Comparison of ENCODE assay signal across 8 cellular contexts in genomic region chrX:1246816-1247215, GRCh38. TPM values are rescaled to one million over a fixed set of nuclear protein-coding genes. Genes with fewer than 3 reads are reported as not detected.
DNase-seq lines count a peak whose midpoint lies in the region; ATAC-seq and TF ChIP-seq lines count a peak whose summit lies in the region.

No MANE protein-coding gene starts in this region.

- no peak overlapping the region for H3K18ac ChIP-seq in IMR-90 (ENCODE audit: low read depth, low read length)

- 63% methylated on average over 1 of the region's 18 CpGs; no CpG with 5 or more reads in 1 of the 2 experiments for WGBS in IMR-90 (ENCODE audit: extremely low coverage in 2 of 2, insufficient read length in 1 of 2), 2 experiments
- WGBS in adrenal gland, 4 donors, result 8 to 17% (median 15%) methylated on average over 14 to 18 of the region's 18 CpGs
- 13% methylated on average over 18 of the region's 18 CpGs for WGBS in hepatocyte (ENCODE audit: low lambda C conversion rate, missing lambda C conversion rate)

- no peak overlapping the region for H2AK9ac ChIP-seq in IMR-90 (replicated peaks; ENCODE audit: low read depth, low read length, poor library complexity)

- H4K91ac ChIP-seq in IMR-90 (ENCODE audit: insufficient read depth, low read depth, low read length), result no peak overlapping the region

- H3K9me1 ChIP-seq in IMR-90 (ENCODE audit: insufficient read depth, low read length), result no peaks in the 10 kb centered on the region

- dilution Hi-C loops in IMR-90 (cut with HindIII; ENCODE audit: low sequenced_read_pairs, unreplicated experiment), result no loop called here

- POLR2A ChIA-PET in IMR-90 (lab: Charles Lee; ENCODE audit: unreplicated experiment), result no interaction called here

- H3K4me2 ChIP-seq in IMR-90 (ENCODE audit: low read depth, low read length) (no peak overlapping the region), hepatocyte (no peak overlapping the region)

- H3K27ac ChIP-seq in IMR-90 (ENCODE audit: insufficient read depth, low read length) (no peak overlapping the region), adrenal gland (no peak overlapping the region), hepatocyte (no peak overlapping the region)

- H2AFZ ChIP-seq in IMR-90 (replicated peaks; ENCODE audit: low read length, poor library complexity) (no peak overlapping the region), hepatocyte (no peak overlapping the region)

- ATAC-seq in IMR-90 (ENCODE audit: low read depth), result peak; percentile 85
- ATAC-seq in HG02981 (IDR thresholded peaks at IDR 0.05; ENCODE audit: unreplicated experiment), result no peak

- no peaks in the 10 kb centered on the region for H3K9me2 ChIP-seq in hepatocyte (replicated peaks; ENCODE audit: insufficient read depth)

- H3K27me3 ChIP-seq in IMR-90 (ENCODE audit: control insufficient read depth, insufficient read depth, low read length) (no peaks in the 10 kb centered on the region), adrenal gland (peaks cover 7% of the 10 kb centered on the region), hepatocyte (peaks cover 3% of the 10 kb centered on the region)

- no peak overlapping the region for H3K23ac ChIP-seq in IMR-90 (ENCODE audit: low read depth, low read length)

- TF ChIP-seq CTCF in IMR-90 (conservative IDR thresholded peaks at IDR 0.05; ENCODE audit: low read depth, low read length) (peak; percentile 45), adrenal gland (IDR thresholded peaks at IDR 0.05) (peak; percentile 58 to 87 (median 72)), hepatocyte (IDR thresholded peaks at IDR 0.05; ENCODE audit: poor library complexity) (peak; percentile 88)

- TF ChIP-seq RAD21 in IMR-90 (IDR thresholded peaks at IDR 0.05; ENCODE audit: low read length), result peak; percentile 25; the same call in 1 of the 2 replicates

- CTCF ChIA-PET in IMR-90 (lab: Yijun Ruan, JAX), result no interaction called here

- H3K14ac ChIP-seq in IMR-90 (replicated peaks; ENCODE audit: low read depth, low read length), result no peak overlapping the region

- H4K20me1 ChIP-seq in IMR-90 (ENCODE audit: insufficient read depth, low read length) (no peaks in the 10 kb centered on the region), hepatocyte (ENCODE audit: insufficient read depth, poor library complexity, severe bottlenecking) (no peaks in the 10 kb centered on the region)

- H2BK120ac ChIP-seq in IMR-90 (ENCODE audit: low read depth, low read length), result no peak overlapping the region

- H3K56ac ChIP-seq in IMR-90 (ENCODE audit: extremely low read depth, insufficient read depth, low read length), result no peak overlapping the region

- H3K4me3 ChIP-seq in IMR-90 (ENCODE audit: insufficient read depth, low read depth, low read length) (no peak overlapping the region), adrenal gland (no peak overlapping the region), hepatocyte (no peak overlapping the region)

- DNase-seq in NCI-H748 (lab: John Stamatoyannopoulos, UW; ENCODE audit: unreplicated experiment) (peak; percentile 42), NCI-H748 treated with DMSO at 0.1 percent for 48 hours (lab: John Stamatoyannopoulos, UW) (no peak), IMR-90 (no peak), T-helper 9 cell (peak; percentile 64), adrenal gland (peak; percentile 42 to 84 (median 62)), hepatocyte (ENCODE audit: low spot score) (peak; percentile 67)
- peak; percentile 77 to 82 for DNase-seq in stimulated activated CD4-positive, alpha-beta T cell treated with anti-CD3 and anti-CD28 coated beads, Interleukin-15, amount 100 ng/mL, for 1 hour (ENCODE audit: low read depth in 1 of 2, low spot score in 1 of 2)

- intact Hi-C loops in IMR-90 (cut with micrococcal nuclease) (loop anchor here (5.0 kb wide), 1 partner anchor 135 kb away; no protein-coding TSS in a partner anchor), adrenal gland (cut with DNase I) (no loop called here)

- H3K36me3 ChIP-seq in IMR-90 (ENCODE audit: control insufficient read depth, insufficient read depth, low read length) (no peaks in the 10 kb centered on the region), adrenal gland (replicated peaks in 1 of 2) (no peaks in the 10 kb centered on the region), hepatocyte (replicated peaks; ENCODE audit: insufficient read depth, low read depth) (no peaks in the 10 kb centered on the region)

- no TSS peak for BruUV-seq in IMR-90 (replicated peaks; lab: Mats Ljungman, UMichigan)

- H3K9me3 ChIP-seq in IMR-90 (ENCODE audit: control insufficient read depth, insufficient read depth, low read length) (peaks cover 2% of the 10 kb centered on the region; the same call in 1 of the 2 replicates), adrenal gland (replicated peaks in 1 of 3) (no peaks in the 10 kb centered on the region), hepatocyte (ENCODE audit: low read depth) (no peaks in the 10 kb centered on the region)

- no peak overlapping the region for H2BK20ac ChIP-seq in IMR-90 (ENCODE audit: low read depth, low read length)

- in situ Hi-C loops in IMR-90 (cut with MboI; ENCODE audit: low sequenced_read_pairs), result no loop called here

- H3K4ac ChIP-seq in IMR-90 (ENCODE audit: low read depth, low read length), result no peak overlapping the region

- H4K8ac ChIP-seq in IMR-90 (ENCODE audit: low read depth in 2 of 2, low read length in 2 of 2), result no peak overlapping the region

- H3K79me1 ChIP-seq in IMR-90 (ENCODE audit: low read depth in 1 of 2, low read length in 2 of 2), result no peaks in the 10 kb centered on the region

- no peak overlapping the region for H2BK5ac ChIP-seq in IMR-90 (ENCODE audit: low read depth, low read length, poor library complexity, severe bottlenecking)

- no peaks in the 10 kb centered on the region for H3K4me1 ChIP-seq in IMR-90 (ENCODE audit: control insufficient read depth, insufficient read depth, low read length)
- H3K4me1 ChIP-seq in adrenal gland (replicated peaks in 1 of 2), result peaks cover 0 to 10% of the 10 kb centered on the region in 2 donors
- H3K4me1 ChIP-seq in hepatocyte (ENCODE audit: insufficient read depth), result peaks cover 13% of the 10 kb centered on the region

- TF ChIP-seq POLR2A in IMR-90 (IDR thresholded peaks at IDR 0.05; ENCODE audit: low read depth, low read length) (no peak), adrenal gland (IDR thresholded peaks at IDR 0.05) (no peak)

- H3K9ac ChIP-seq in IMR-90 (ENCODE audit: low read depth, low read length), result no peak overlapping the region

- no peak overlapping the region for H2BK15ac ChIP-seq in IMR-90 (ENCODE audit: low read depth, low read length)

- H3K79me2 ChIP-seq in hepatocyte, result no peaks in the 10 kb centered on the region

- H4K5ac ChIP-seq in IMR-90 (ENCODE audit: low read depth, low read length), result no peak overlapping the region

- H2AK5ac ChIP-seq in IMR-90 (ENCODE audit: low read depth, low read length), result no peak overlapping the region

TF ChIP-seq in IMR-90, 13 proteins besides CTCF, POLR2A, EP300 and RAD21:
- TF ChIP-seq SMC3 (IDR thresholded peaks at IDR 0.05; ENCODE audit: low read depth, low read length) (peak; percentile 21; the same call in 1 of the 2 replicates), MAZ (IDR thresholded peaks at IDR 0.05; ENCODE audit: borderline replicate concordance, low read depth, low read length) (no peak), ELK1 (IDR thresholded peaks at IDR 0.05; ENCODE audit: borderline replicate concordance, low read depth, low read length) (no peak), FOS (IDR thresholded peaks at IDR 0.05; ENCODE audit: low read depth, low read length) (no peak)
TF ChIP-seq in IMR-90: peak in this region for 1.

RNA-seq across cellular contexts. Expression of gene CSF2RA, which starts 21.8 kb away (rescaled TPM):
- not detected in 2 replicates for total RNA-seq in IMR-90 (2012; rRNA removed)
- polyA plus RNA-seq in IMR-90 (2012; rRNA removed), result not detected in 2 replicates
- polyA plus RNA-seq in IMR-90 (2012; cell fraction: cytosol; rRNA removed), result not detected in 2 replicates
- not detected in 2 replicates for polyA plus RNA-seq in IMR-90 (2012; cell fraction: nucleus; rRNA removed; ENCODE audit: low replicate concordance)
- total RNA-seq in adrenal gland, result 10 to 100 TPM in 4 of 8 donors, 1 to 10 TPM in 4; 4.2 to 14.0 (median 9.9) TPM
- 10 to 100 TPM in 1 of 3 donors, 1 to 10 TPM in 2; 3.1 to 11.3 (median 5.2) TPM for polyA plus RNA-seq in adrenal gland
- total RNA-seq in hepatocyte, result 0.60 and 3.0 TPM in 2 replicates
- polyA plus RNA-seq in hepatocyte, result 0.31 and 2.0 TPM in 2 replicates

RNA-seq across cellular contexts. Expression of gene CRLF2, which starts 34.4 kb away (rescaled TPM):
- total RNA-seq in IMR-90 (2012; rRNA removed), result not detected in 2 replicates
- not detected in 2 replicates for polyA plus RNA-seq in IMR-90 (2012; rRNA removed)
- polyA plus RNA-seq in IMR-90 (2012; cell fraction: cytosol; rRNA removed), result not detected in 2 replicates
- not detected in 2 replicates for polyA plus RNA-seq in IMR-90 (2012; cell fraction: nucleus; rRNA removed; ENCODE audit: low replicate concordance)
- not detected for total RNA-seq in adrenal gland
- polyA plus RNA-seq in adrenal gland, result not detected
- total RNA-seq in hepatocyte, result not detected in 2 replicates
- not detected in 2 replicates for polyA plus RNA-seq in hepatocyte

Comparison
In these comparisons a context has a peak if more than half of its experiments do, and no peak if none do; other contexts are left out.
1. DNase-seq: peak in NCI-H748 (single experiment), T-helper 9 cell (single experiment), adrenal gland (7 of 7), hepatocyte (single experiment) and stimulated activated CD4-positive, alpha-beta T cell treated with anti-CD3 and anti-CD28 coated beads, Interleukin-15, amount 100 ng/mL, for 1 hour (2 of 2); none in NCI-H748 treated with DMSO at 0.1 percent for 48 hours (single experiment) and IMR-90 (single experiment).
2. Peak in every context shown above with its lines, with median percentiles within 50 percentile points of each other: CTCF ChIP-seq.